31 cellular contexts compared by ENCODE assay signal in the genomic region with DNA sequence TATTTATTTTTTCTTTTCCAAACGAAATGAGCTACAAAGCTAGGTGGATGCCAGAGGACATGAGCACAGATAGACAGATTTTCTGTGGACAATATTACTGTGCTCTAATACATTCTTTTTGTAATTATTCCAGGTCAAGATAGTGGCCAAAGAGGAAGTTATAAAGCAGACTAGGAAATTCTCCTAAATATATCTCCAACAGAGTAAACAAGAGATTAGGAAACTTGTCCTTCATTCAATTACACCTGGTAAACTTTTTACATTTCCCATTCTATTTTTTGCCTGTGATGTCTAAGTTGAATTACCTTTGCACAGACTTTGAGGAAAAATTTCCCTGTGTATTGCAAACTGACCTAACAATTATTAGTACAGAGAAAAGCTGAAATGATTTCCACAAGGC.
"Had no signal": no experiment of that assay in that cellular context is flagged by ENCODE, and none has a peak within 500 bp of the region (broad histone marks: within the 10 kb centered on the region; RNA-seq: fewer than 3 reads in every experiment).

No MANE protein-coding gene starts in this region.

- H3K36me3 ChIP-seq: cardiac muscle cell, colonic mucosa, WERI-Rb-1 had no signal

- H3K4me1 ChIP-seq: colonic mucosa had no signal

- ATAC-seq: activated CD8-positive, alpha-beta T cell treated with anti-CD3 and anti-CD28 coated beads for 36 hours; activated T-cell treated with anti-CD3 and anti-CD28 coated beads, Interleukin-2, amount 50 U/mL, for 72 hours; activated T-helper 17 cell treated with anti-CD3 and anti-CD28 coated beads, Interleukin-2, amount 50 U/mL, for 72 hours; Panc1; Right ventricle myocardium inferior had no signal

- DNase-seq: activated CD4-positive, alpha-beta T cell treated with anti-CD3 and anti-CD28 coated beads for 1 hour; activated CD4-positive, alpha-beta T cell treated with anti-CD3 and anti-CD28 coated beads for 48 hours; activated CD4-positive, alpha-beta T cell treated with anti-CD3 and anti-CD28 coated beads, Interleukin-2, amount 50 U/mL, for 4 hours; activated CD4-positive, CD25-positive, alpha-beta regulatory T cell; activated CD8-positive, alpha-beta T cell treated with anti-CD3 and anti-CD28 coated beads for 36 hours; activated effector memory CD4-positive, alpha-beta T cell treated with anti-CD3 and anti-CD28 coated beads, Interleukin-2, amount 50 U/mL, for 16 hours; activated naive CD4-positive, alpha-beta T cell; activated naive CD4-positive, alpha-beta T cell treated with anti-CD3 and anti-CD28 coated beads, Interleukin-2, amount 50 U/mL, for 16 hours; activated naive CD8-positive, alpha-beta T cell treated with anti-CD3 and anti-CD28 coated beads for 36 hours; activated T-cell treated with anti-CD3 and anti-CD28 coated beads, Interleukin-2, amount 50 U/mL, for 1 hour; activated T-cell treated with anti-CD3 and anti-CD28 coated beads, Interleukin-2, amount 50 U/mL, for 72 hours; amniotic stem cell; aorta; colonic mucosa; KG1; NCI-H1105; NCI-H1417 treated with DMSO at 0.1 percent for 48 hours; NCI-H187 treated with DMSO at 0.1 percent for 48 hours; NCI-H2081; NCI-H226; NCI-H446 treated with DMSO at 0.1 percent for 48 hours; NCI-H524; NCI-H748 treated with DMSO at 0.1 percent for 48 hours; NK-92 treated with Interleukin-12 subunit alpha and Interleukin-12 subunit beta, amount 100 ng/mL, for 24 hours; SIG-M5; T1000; WERI-Rb-1 had no signal

- H3K27ac ChIP-seq: cardiac muscle cell, colonic mucosa, WERI-Rb-1 had no signal

- H3K4me3 ChIP-seq: cardiac muscle cell, colonic mucosa had no signal

- H3K27me3 ChIP-seq: cardiac muscle cell, colonic mucosa had no signal

- H3K9me3 ChIP-seq: colonic mucosa had no signal
